ENCODE assay signal across 8 cellular contexts in the genomic region with DNA sequence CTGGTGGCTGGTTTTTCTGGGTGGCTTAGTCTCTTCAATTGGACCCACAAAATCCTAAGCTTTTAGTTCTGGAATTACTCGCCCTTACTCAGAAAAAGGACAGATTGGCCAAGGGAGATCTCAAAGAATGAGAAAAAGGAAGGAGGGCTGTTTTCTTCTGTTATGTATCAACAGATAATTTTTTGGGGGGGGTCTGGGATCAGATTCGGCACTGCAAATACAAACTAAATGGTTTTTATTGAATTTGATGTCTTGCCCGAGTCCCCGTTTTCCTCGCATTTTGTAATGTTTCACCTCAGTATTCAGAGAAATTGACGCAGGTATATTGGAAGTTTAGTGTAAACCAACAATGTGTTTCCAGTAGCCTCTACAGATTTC. TPM values are rescaled to one million over a fixed set of nuclear protein-coding genes. Genes with fewer than 3 reads are reported as not detected.
DNase-seq lines count a peak whose midpoint lies in the region; ATAC-seq, FAIRE-seq and TF ChIP-seq lines count a peak whose summit lies in the region.

No MANE protein-coding gene starts in this region.

- H3K36me3 Mint-ChIP-seq in WTC11 = peaks cover 5% of the 10 kb centered on the region

- TF ChIP-seq POLR2A in HCT116 (IDR thresholded peaks at IDR 0.05; ENCODE audit: borderline replicate concordance, extremely low read depth, insufficient read depth, insufficient read length) = no peak

- H3K27ac ChIP-seq in HCT116 (ENCODE audit: low read depth, low read length) = peak overlapping the region; percentile 58; the same call in 1 of the 2 replicates
- peak overlapping the region; percentile 75 for H3K27ac ChIP-seq in hepatocyte
- peak overlapping the region; percentile 68 to 71 for H3K27ac ChIP-seq in small intestine (ENCODE audit: low read depth in 1 of 2, low read length in 1 of 2)

- no peaks in the 10 kb centered on the region for H3K9me3 ChIP-seq in HCT116 (ENCODE audit: control insufficient read depth in 1 of 2, insufficient read depth in 1 of 2, low read depth in 1 of 2, low read length in 2 of 2)
- no peaks in the 10 kb centered on the region for H3K9me3 ChIP-seq in hepatocyte (ENCODE audit: low read depth)
- H3K9me3 ChIP-seq in small intestine (ENCODE audit: control insufficient read depth, low read depth) = no peaks in the 10 kb centered on the region

- peak overlapping the region; percentile 84 for H3K4me3 Mint-ChIP-seq in WTC11

- H3K36me3 ChIP-seq in HCT116 (ENCODE audit: control insufficient read depth in 1 of 2, insufficient read depth in 2 of 2, low read length in 2 of 2) = peaks cover 0 to 2% of the 10 kb centered on the region in 2 experiments; a peak in 1 of 4 replicates
- H3K36me3 ChIP-seq in hepatocyte (replicated peaks; ENCODE audit: insufficient read depth, low read depth) = peaks cover 4% of the 10 kb centered on the region
- H3K36me3 ChIP-seq in small intestine (ENCODE audit: control insufficient read depth in 2 of 2, insufficient read depth in 2 of 2, low read length in 2 of 2) = no peaks in the 10 kb centered on the region

- CTCF ChIA-PET in HCT116 (lab: Charles Lee) = no interaction called here
- CTCF ChIA-PET in WTC11 (lab: Charles Lee) = no interaction called here

- H3K4me1 ChIP-seq in HCT116 (ENCODE audit: control insufficient read depth in 1 of 2, insufficient read depth in 2 of 2, low read length in 2 of 2) (peaks cover 4 to 11% of the 10 kb centered on the region in 2 experiments; a peak in 3 of 4 replicates), hepatocyte (ENCODE audit: insufficient read depth) (peaks cover 3% of the 10 kb centered on the region), small intestine (ENCODE audit: control insufficient read depth in 2 of 2, insufficient read depth in 1 of 2, low read depth in 1 of 2, low read length in 1 of 2) (peaks cover 0 to 5% of the 10 kb centered on the region in 2 donors)

- no peak for DNase-seq in HCT116 (ENCODE audit: low read depth, low spot score)
- no peak for DNase-seq in WTC11 (ENCODE audit: low spot score)
- no peak for DNase-seq in hepatocyte (ENCODE audit: low spot score)
- DNase-seq in small intestine = no peak
- no peak for DNase-seq in AG20443 (ENCODE audit: low spot score)
- DNase-seq in NCI-H146 (lab: John Stamatoyannopoulos, UW) = no peak
- no peak for DNase-seq in COR-L47 (lab: John Stamatoyannopoulos, UW)

- intact Hi-C loops in HCT116 (cut with micrococcal nuclease) = no loop called here

- no peaks in the 10 kb centered on the region for H3K9me3 Mint-ChIP-seq in WTC11

- H3K9me2 ChIP-seq in HCT116 (ENCODE audit: insufficient read depth) = no peaks in the 10 kb centered on the region
- H3K9me2 ChIP-seq in hepatocyte (replicated peaks; ENCODE audit: insufficient read depth) = no peaks in the 10 kb centered on the region

- BruUV-seq in HCT116 (replicated peaks; lab: Mats Ljungman, UMichigan) = no TSS peak

- WGBS in hepatocyte (ENCODE audit: low lambda C conversion rate, missing lambda C conversion rate) = 47% methylated on average over 6 of the region's 6 CpGs
- 7 to 16% (median 7%) methylated on average over 6 of the region's 6 CpGs for WGBS in small intestine, 3 donors

- RAD21 ChIA-PET in HCT116 (lab: Charles Lee; ENCODE audit: low non-redundant PET in 1 of 2, low total read pairs in 2 of 2, uncharacterized antibody in 2 of 2, unreplicated experiment in 2 of 2) = no interaction called here

- POLR2A ChIA-PET in HCT116 (lab: Charles Lee) (no interaction called here), WTC11 (lab: Charles Lee) (interaction anchor here (0.8 kb wide), 1 partner anchor 112 kb away, joined by 3 read pairs; the partner anchor contains the start of gene SLC30A6)

- peaks cover 7% of the 10 kb centered on the region for H3K27me3 Mint-ChIP-seq in WTC11 (ENCODE audit: low read depth)

- peaks cover 9% of the 10 kb centered on the region for H3K4me1 Mint-ChIP-seq in WTC11

- no peak overlapping the region for H2AFZ ChIP-seq in HCT116 (ENCODE audit: low read depth, low read length, poor library complexity, severe bottlenecking)
- H2AFZ ChIP-seq in hepatocyte = peak overlapping the region; percentile 87

- no peak for TF ChIP-seq CTCF in HCT116 (IDR thresholded peaks at IDR 0.05 in 2 of 3, conservative IDR thresholded peaks at IDR 0.05 in 1 of 3; ENCODE audit: borderline replicate concordance in 1 of 3, insufficient read depth in 1 of 3, low read depth in 2 of 3, low read length in 2 of 3)
- TF ChIP-seq CTCF in WTC11 (IDR thresholded peaks at IDR 0.05) = no peak
- no peak for TF ChIP-seq CTCF in hepatocyte (IDR thresholded peaks at IDR 0.05; ENCODE audit: poor library complexity)

- H3K79me2 ChIP-seq in HCT116 (ENCODE audit: insufficient read depth, low read length) (peaks cover 20% of the 10 kb centered on the region), hepatocyte (peaks cover 57% of the 10 kb centered on the region)

- H4K20me1 ChIP-seq in HCT116 (ENCODE audit: insufficient read depth) = no peaks in the 10 kb centered on the region
- no peaks in the 10 kb centered on the region for H4K20me1 ChIP-seq in hepatocyte (ENCODE audit: insufficient read depth, poor library complexity, severe bottlenecking)

- FAIRE-seq in small intestine (lab: Jason Lieb, UNC) = no peak

- H3K27ac Mint-ChIP-seq in WTC11 = peak overlapping the region; percentile 90; the same call in 1 of the 2 replicates

- TF ChIP-seq RAD21 in HCT116 (IDR thresholded peaks at IDR 0.05; ENCODE audit: low read depth) = no peak

- H3K4me3 ChIP-seq in HCT116 (replicated peaks in 1 of 2; ENCODE audit: low read depth in 1 of 2, low read length in 2 of 2) (peak overlapping the region; percentile 86 to 98), hepatocyte (peak overlapping the region; percentile 69), small intestine (ENCODE audit: low read depth in 1 of 2, low read length in 2 of 2) (peak overlapping the region; percentile 74 to 100)

- H3K27me3 ChIP-seq in HCT116 (ENCODE audit: insufficient read depth, low read length) = no peaks in the 10 kb centered on the region
- H3K27me3 ChIP-seq in hepatocyte = no peaks in the 10 kb centered on the region
- no peaks in the 10 kb centered on the region for H3K27me3 ChIP-seq in small intestine (ENCODE audit: control insufficient read depth in 2 of 2, insufficient read depth in 2 of 2, low read length in 2 of 2)

- no peak for ATAC-seq in HCT116
- no peak for ATAC-seq in WTC11
- ATAC-seq in HG02840 (IDR thresholded peaks at IDR 0.05; ENCODE audit: low FRiP score, unreplicated experiment) = no peak

- peak overlapping the region; percentile 73 for H3K4me2 ChIP-seq in HCT116 (ENCODE audit: low read length)
- H3K4me2 ChIP-seq in hepatocyte = peak overlapping the region; percentile 93

- peak overlapping the region; percentile 82 for H3K9ac ChIP-seq in HCT116 (ENCODE audit: low read length)

TF ChIP-seq in HCT116, 20 proteins besides CTCF, POLR2A, EP300 and RAD21 (continues in another document):
- TF ChIP-seq YY1 (IDR thresholded peaks at IDR 0.05; ENCODE audit: extremely low read depth, insufficient replicate concordance, low read depth, low read length) = no peak

TF ChIP-seq in WTC11, 78 proteins besides CTCF, POLR2A, EP300 and RAD21 (continues in another document):
- TF ChIP-seq ETV6 (CRISPR knock-in tag; IDR thresholded peaks at IDR 0.05) (no peak), ZNF416 (CRISPR knock-in tag; IDR thresholded peaks at IDR 0.05) (no peak), ZNF512 (CRISPR knock-in tag; IDR thresholded peaks at IDR 0.05; ENCODE audit: borderline replicate concordance) (no peak), USF1 (CRISPR knock-in tag; IDR thresholded peaks at IDR 0.05) (no peak), RELA (CRISPR knock-in tag; IDR thresholded peaks at IDR 0.05; ENCODE audit: borderline replicate concordance) (no peak), ZBTB21 (CRISPR knock-in tag; IDR thresholded peaks at IDR 0.05; ENCODE audit: borderline replicate concordance) (no peak), ESRRA (CRISPR knock-in tag; IDR thresholded peaks at IDR 0.05; ENCODE audit: borderline replicate concordance) (no peak)
- TF ChIP-seq, protein P1, sequence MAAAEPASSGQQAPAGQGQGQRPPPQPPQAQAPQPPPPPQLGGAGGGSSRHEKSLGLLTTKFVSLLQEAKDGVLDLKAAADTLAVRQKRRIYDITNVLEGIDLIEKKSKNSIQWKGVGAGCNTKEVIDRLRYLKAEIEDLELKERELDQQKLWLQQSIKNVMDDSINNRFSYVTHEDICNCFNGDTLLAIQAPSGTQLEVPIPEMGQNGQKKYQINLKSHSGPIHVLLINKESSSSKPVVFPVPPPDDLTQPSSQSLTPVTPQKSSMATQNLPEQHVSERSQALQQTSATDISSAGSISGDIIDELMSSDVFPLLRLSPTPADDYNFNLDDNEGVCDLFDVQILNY (CRISPR knock-in tag; IDR thresholded peaks at IDR 0.05) = no peak

RNA-seq across cellular contexts. Expression of gene YIPF4, which starts 0.8 kb away (rescaled TPM):
- total RNA-seq in HCT116 (2021; ENCODE audit: unreplicated experiment) (29.8 TPM), WTC11 (2021) (23.0 to 24.8 TPM (median 24.5 TPM) in 3 replicates), hepatocyte (37.7 and 48.6 TPM in 2 replicates)
- 4.5 and 6.3 TPM in 2 replicates for polyA plus RNA-seq in HCT116 (2012)
- polyA plus RNA-seq in hepatocyte (67.2 and 74.8 TPM in 2 replicates), small intestine (10 to 100 TPM; 10.3 to 15.2 (median 11.4) TPM)

RNA-seq across cellular contexts. Expression of gene NLRC4, which starts 13.8 kb away (rescaled TPM):
- total RNA-seq in HCT116 (2021; ENCODE audit: unreplicated experiment) (not detected), WTC11 (2021) (not detected in 3 replicates), hepatocyte (0.13 and 0.92 TPM in 2 replicates)
- 0.17 and 0.22 TPM in 2 replicates for polyA plus RNA-seq in HCT116 (2012)
- polyA plus RNA-seq in hepatocyte (0.21 and 0.99 TPM in 2 replicates), small intestine (1 to 10 TPM in 1 of 3 donors, under 1 TPM in 2; 0.22 to 1.1 (median 0.78) TPM)
